In genomic region chr15:64500695-64501395, GRCh38 we compare ENCODE assay signal across 16 cellular contexts. TPM values are rescaled to one million over a fixed set of nuclear protein-coding genes. Genes with fewer than 3 reads are reported as not detected.
A peak's percentile ranks its signal among the peaks of the same experiment; 100 is the strongest.
DNase-seq lines count a peak whose midpoint lies in the region; ATAC-seq and TF ChIP-seq lines count a peak whose summit lies in the region.
"Had no signal": no experiment of that assay in that cellular context is flagged by ENCODE, and none has a peak within 500 bp of the region (broad histone marks: within the 10 kb centered on the region; RNA-seq: fewer than 3 reads in every experiment).

No MANE protein-coding gene starts in this region.

- no peak for TF ChIP-seq POLR2A in esophagus muscularis mucosa (IDR thresholded peaks at IDR 0.05; ENCODE audit: low read depth)

- no peaks in the 10 kb centered on the region for H3K9me3 ChIP-seq in esophagus muscularis mucosa
- H3K9me3 ChIP-seq: neutrophil had no signal

- H3K27ac ChIP-seq in esophagus muscularis mucosa (replicated peaks in 1 of 4): peak overlapping the region in 3 of 4 donors; percentile 25 to 72 (median 63)
- peak overlapping the region; percentile 41 for H3K27ac ChIP-seq in temporal lobe (ENCODE audit: low read depth, low read length)
- H3K27ac ChIP-seq in caudate nucleus (ENCODE audit: low read depth, low read length): no peak overlapping the region
- H3K27ac ChIP-seq: neutrophil had no signal

- no peaks in the 10 kb centered on the region for H3K27me3 Mint-ChIP-seq in activated naive CD4-positive, alpha-beta T cell treated with anti-CD3 and anti-CD28 coated beads, Interleukin-2, amount 50 U/mL, for 24 hours
- H3K27me3 Mint-ChIP-seq in activated naive CD4-positive, alpha-beta T cell treated with anti-CD3 and anti-CD28 coated beads for 36 hours (ENCODE audit: low read depth): no peaks in the 10 kb centered on the region

- H3K9me3 Mint-ChIP-seq in activated naive CD4-positive, alpha-beta T cell treated with anti-CD3 and anti-CD28 coated beads, Interleukin-2, amount 50 U/mL, for 24 hours: no peaks in the 10 kb centered on the region
- H3K9me3 Mint-ChIP-seq in activated naive CD4-positive, alpha-beta T cell treated with anti-CD3 and anti-CD28 coated beads for 36 hours: no peaks in the 10 kb centered on the region

- no peak for TF ChIP-seq CTCF in esophagus muscularis mucosa (IDR thresholded peaks at IDR 0.05)

- no peak overlapping the region for H3K4me3 Mint-ChIP-seq in activated naive CD4-positive, alpha-beta T cell treated with anti-CD3 and anti-CD28 coated beads, Interleukin-2, amount 50 U/mL, for 24 hours
- no peak overlapping the region for H3K4me3 Mint-ChIP-seq in activated naive CD4-positive, alpha-beta T cell treated with anti-CD3 and anti-CD28 coated beads for 36 hours

- H3K36me3 ChIP-seq in esophagus muscularis mucosa: peaks cover 9 to 28% (median 17%) of the 10 kb centered on the region in 4 donors

- peaks cover 29 to 83% (median 57%) of the 10 kb centered on the region in 4 donors for H3K4me1 ChIP-seq in esophagus muscularis mucosa

- peaks cover 94% of the 10 kb centered on the region for H3K4me1 Mint-ChIP-seq in activated naive CD4-positive, alpha-beta T cell treated with anti-CD3 and anti-CD28 coated beads, Interleukin-2, amount 50 U/mL, for 24 hours
- H3K4me1 Mint-ChIP-seq in activated naive CD4-positive, alpha-beta T cell treated with anti-CD3 and anti-CD28 coated beads for 36 hours (ENCODE audit: low read depth): peaks cover 85% of the 10 kb centered on the region

- 57% methylated on average over 3 of the region's 3 CpGs for WGBS in esophagus muscularis mucosa

- H3K36me3 Mint-ChIP-seq in activated naive CD4-positive, alpha-beta T cell treated with anti-CD3 and anti-CD28 coated beads, Interleukin-2, amount 50 U/mL, for 24 hours: peaks cover 23% of the 10 kb centered on the region
- H3K36me3 Mint-ChIP-seq in activated naive CD4-positive, alpha-beta T cell treated with anti-CD3 and anti-CD28 coated beads for 36 hours (ENCODE audit: low read depth): peaks cover 27% of the 10 kb centered on the region

- no peak overlapping the region for H3K4me3 ChIP-seq in esophagus muscularis mucosa

- TF ChIP-seq EP300 in esophagus muscularis mucosa (IDR thresholded peaks at IDR 0.05): no peak

- no peak for DNase-seq in activated naive CD4-positive, alpha-beta T cell treated with anti-CD3 and anti-CD28 coated beads for 36 hours
- DNase-seq in esophagus muscularis mucosa (ENCODE audit: extremely low spot score) (no peak), caudate nucleus (lab: John Stamatoyannopoulos, UW) (no peak), NCI-H1436 (lab: John Stamatoyannopoulos, UW) (no peak)
- DNase-seq: amygdala; GOT3; kidney glomerular epithelial cell; NCI-H226; right cardiac atrium; RPMI8226; stimulated activated naive CD8-positive, alpha-beta T cell treated with anti-CD3 and anti-CD28 coated beads, Interleukin-15, Interleukin-2, amounts not matched to agents 100 U/mL and 50 U/mL, for 24 hours had no signal

- H3K27me3 ChIP-seq in esophagus muscularis mucosa: no peaks in the 10 kb centered on the region
- H3K27me3 ChIP-seq: neutrophil had no signal

- no peak for ATAC-seq in SK-N-SH treated with all-trans-retinoic acid at 6 μM for 48 hours
- ATAC-seq in GM19452 (IDR thresholded peaks at IDR 0.05; ENCODE audit: unreplicated experiment): no peak
- ATAC-seq: right cardiac atrium; stimulated activated naive CD8-positive, alpha-beta T cell treated with anti-CD3 and anti-CD28 coated beads, Interleukin-15, Interleukin-2, amounts not matched to agents 100 U/mL and 50 U/mL, for 24 hours had no signal

- CTCF ChIA-PET in activated naive CD4-positive, alpha-beta T cell treated with anti-CD3 and anti-CD28 coated beads for 36 hours (lab: Charles Lee): interaction anchor here (0.8 kb wide), 1 partner anchor 19 kb away, joined by 3 read pairs; no protein-coding TSS in a partner anchor

- intact Hi-C loops in activated naive CD4-positive, alpha-beta T cell treated with anti-CD3 and anti-CD28 coated beads for 36 hours (cut with micrococcal nuclease): no loop called here
- intact Hi-C loops in esophagus muscularis mucosa (cut with DNase I): no loop called here

- peak overlapping the region; percentile 56 for H3K27ac Mint-ChIP-seq in activated naive CD4-positive, alpha-beta T cell treated with anti-CD3 and anti-CD28 coated beads, Interleukin-2, amount 50 U/mL, for 24 hours
- H3K27ac Mint-ChIP-seq in activated naive CD4-positive, alpha-beta T cell treated with anti-CD3 and anti-CD28 coated beads for 36 hours: no peak overlapping the region

TF ChIP-seq in SK-N-SH treated with all-trans-retinoic acid at 6 μM for 48 hours, 23 proteins besides CTCF, POLR2A, EP300 and RAD21:
- TF ChIP-seq TCF4 (CRISPR knock-in tag; IDR thresholded peaks at IDR 0.05; ENCODE audit: borderline replicate concordance): peak; percentile 61; the same call in 1 of the 2 replicates
- TF ChIP-seq ZNF565 (CRISPR knock-in tag; conservative IDR thresholded peaks at IDR 0.05; ENCODE audit: low read depth): no peak
TF ChIP-seq in SK-N-SH treated with all-trans-retinoic acid at 6 μM for 48 hours: peak in this region for 1.

RNA-seq across cellular contexts. Expression of gene ZNF609, which starts 40.5 kb away (rescaled TPM):
- 10 to 100 TPM; 39.5 to 40.4 TPM for total RNA-seq in activated naive CD4-positive, alpha-beta T cell treated with anti-CD3 and anti-CD28 coated beads for 36 hours
- total RNA-seq in esophagus muscularis mucosa (10 to 100 TPM; 38.3 to 53.7 (median 45.3) TPM), temporal lobe (32.2 TPM)
